ENCODE assay signal across 7 cellular contexts in the genomic region with DNA sequence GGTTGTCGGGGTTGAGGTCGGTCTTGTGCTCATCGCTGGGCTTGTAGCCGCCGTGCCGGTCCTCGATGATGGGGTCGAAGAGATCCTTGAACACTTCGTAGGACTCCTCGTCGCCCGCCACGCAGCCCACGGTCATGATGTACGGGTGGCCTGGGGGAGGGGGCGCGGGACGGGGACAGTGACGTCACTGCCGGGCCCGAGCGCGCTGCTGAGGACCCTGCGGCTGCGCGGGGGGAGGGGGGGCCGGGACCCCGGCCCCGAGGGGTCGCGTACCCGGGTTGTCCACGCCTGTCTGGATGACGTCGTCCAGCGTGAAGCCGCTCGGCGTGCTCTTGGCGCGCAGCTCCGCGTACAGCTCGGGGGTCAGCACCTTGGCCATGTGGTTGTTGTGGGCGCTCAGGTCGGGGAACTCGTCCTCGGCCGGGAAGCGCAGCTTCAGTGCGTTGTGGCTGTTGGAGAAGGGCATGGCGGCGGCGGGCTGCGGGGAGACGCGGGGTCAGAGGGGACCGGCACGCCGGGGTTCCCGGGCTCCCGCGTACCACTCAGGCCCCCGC. TPM values are rescaled to one million over a fixed set of nuclear protein-coding genes. Genes with fewer than 3 reads are reported as not detected.
DNase-seq lines count a peak whose midpoint lies in the region; ATAC-seq and TF ChIP-seq lines count a peak whose summit lies in the region.

No MANE protein-coding gene starts in this region.

- no TSS peak for BruUV-seq in PC-9 (replicated peaks; lab: Mats Ljungman, UMichigan)

- H3K27ac Mint-ChIP-seq in nephron progenitor cell: no peak overlapping the region

- peak overlapping the region; percentile 77 for H3K4me3 Mint-ChIP-seq in nephron progenitor cell

- TF ChIP-seq CTCF in GM13977 (IDR thresholded peaks at IDR 0.05; ENCODE audit: extremely low read depth, insufficient read depth, missing control alignments): no peak
- no peak for TF ChIP-seq CTCF in PC-9 (conservative IDR thresholded peaks at IDR 0.05)
- no peak for TF ChIP-seq CTCF in epithelial cell of proximal tubule (conservative IDR thresholded peaks at IDR 0.05; ENCODE audit: low read depth, low read length)
- no peak for TF ChIP-seq CTCF in nephron progenitor cell (IDR thresholded peaks at IDR 0.05)
- TF ChIP-seq CTCF in MM.1S (IDR thresholded peaks at IDR 0.05; ENCODE audit: low read length): no peak

- no peak overlapping the region for H3K9ac ChIP-seq in MM.1S (ENCODE audit: low read length)

- peak overlapping the region; percentile 73 for H3K4me2 ChIP-seq in PC-9
- no peak overlapping the region for H3K4me2 ChIP-seq in MM.1S (ENCODE audit: low read depth, low read length)

- H3K9me3 ChIP-seq in PC-9 (ENCODE audit: insufficient read depth, low read depth): no peaks in the 10 kb centered on the region
- H3K9me3 ChIP-seq in MM.1S (replicated peaks; ENCODE audit: insufficient read depth, low read length): no peaks in the 10 kb centered on the region

- POLR2A ChIA-PET in PC-9 (lab: Charles Lee; ENCODE audit: unreplicated experiment): interaction anchor here (0.6 to 0.8 kb wide), 2 partner anchors 187 to 589 kb away, joined by 3 to 4 read pairs; no protein-coding TSS in a partner anchor

- peak overlapping the region; percentile 76; the same call in 1 of the 2 replicates for H2AFZ ChIP-seq in PC-9
- no peak overlapping the region for H2AFZ ChIP-seq in MM.1S (ENCODE audit: low read length)

- H3K9me2 ChIP-seq in PC-9 (ENCODE audit: insufficient read depth) (no peaks in the 10 kb centered on the region), MM.1S (replicated peaks; ENCODE audit: insufficient read depth, low read length) (no peaks in the 10 kb centered on the region)

- H3K27me3 Mint-ChIP-seq in nephron progenitor cell (ENCODE audit: low read depth, poor library complexity): peaks cover 26% of the 10 kb centered on the region

- H3F3A ChIP-seq in PC-9 (ENCODE audit: insufficient read depth, low read depth) (peaks cover 55% of the 10 kb centered on the region), MM.1S (ENCODE audit: insufficient read depth, low read length) (no peaks in the 10 kb centered on the region)

- intact Hi-C loops in PC-9 (cut with micrococcal nuclease; ENCODE audit: unreplicated experiment): loop anchor here (5.0 kb wide), 1 partner anchor 40 kb away; a partner anchor contains a TSS

- H3K36me3 ChIP-seq in PC-9 (ENCODE audit: low read depth) (no peaks in the 10 kb centered on the region), MM.1S (replicated peaks; ENCODE audit: insufficient read depth, low read length) (no peaks in the 10 kb centered on the region)

- H3K36me3 Mint-ChIP-seq in nephron progenitor cell (ENCODE audit: low read depth): peaks cover 8% of the 10 kb centered on the region

- CTCF ChIA-PET in PC-9 (lab: Charles Lee): interaction anchor here (0.6 to 2.2 kb wide), 4 partner anchors 20 to 547 kb away, joined by 3 to 15 read pairs (median 3); no protein-coding TSS in a partner anchor

- H3K9me3 Mint-ChIP-seq in nephron progenitor cell: no peaks in the 10 kb centered on the region

- in situ Hi-C loops in GM13977 (cut with MboI; ENCODE audit: low pct_unique_long_range_greater_than_20kb, low sequenced_read_pairs, unreplicated experiment): no loop called here

- peaks cover 67% of the 10 kb centered on the region for H3K4me1 Mint-ChIP-seq in nephron progenitor cell

- H3K79me2 ChIP-seq in PC-9 (ENCODE audit: low read depth) (no peaks in the 10 kb centered on the region), MM.1S (ENCODE audit: low read length) (no peaks in the 10 kb centered on the region)

- peak; percentile 68 for DNase-seq in GM13977 (ENCODE audit: low spot score)
- DNase-seq in PC-9: no peak
- no peak for DNase-seq in epithelial cell of proximal tubule (ENCODE audit: low read depth)
- DNase-seq in nephron progenitor cell: peak; percentile 60
- no peak for DNase-seq in cortex of kidney (lab: John Stamatoyannopoulos, UW)
- DNase-seq in MM.1S: no peak

- H4K20me1 ChIP-seq in PC-9 (ENCODE audit: insufficient read depth) (peaks cover 13% of the 10 kb centered on the region; the same call in 1 of the 2 replicates), MM.1S (ENCODE audit: insufficient read depth, low read length) (no peaks in the 10 kb centered on the region)

- peak overlapping the region; percentile 66 for H3K4me3 ChIP-seq in PC-9
- peak overlapping the region; percentile 72 for H3K4me3 ChIP-seq in epithelial cell of proximal tubule (ENCODE audit: low read depth, low read length)
- H3K4me3 ChIP-seq in MM.1S (ENCODE audit: low read length): no peak overlapping the region

- H3K4me1 ChIP-seq in PC-9 (replicated peaks; ENCODE audit: insufficient read depth) (peaks cover 11% of the 10 kb centered on the region), MM.1S (ENCODE audit: low read length) (no peaks in the 10 kb centered on the region)

- H3K27ac ChIP-seq in PC-9 (no peak overlapping the region), MM.1S (ENCODE audit: low read length) (no peak overlapping the region)

- H3K27me3 ChIP-seq in PC-9 (ENCODE audit: insufficient read depth, low read depth) (no peaks in the 10 kb centered on the region), MM.1S (replicated peaks; ENCODE audit: insufficient read depth, low read length) (no peaks in the 10 kb centered on the region; the same call in 1 of the 2 replicates)

- ATAC-seq in GM18519 (IDR thresholded peaks at IDR 0.05; ENCODE audit: low FRiP score, unreplicated experiment): no peak

RNA-seq across cellular contexts. Expression of a gene that starts 0.5 kb away (rescaled TPM):
- 64.4 and 66.8 TPM in 2 replicates for total RNA-seq in PC-9 (2021)
- 492 and 789 TPM in 2 replicates for total RNA-seq in epithelial cell of proximal tubule

RNA-seq across cellular contexts. Expression of a gene that starts 6.9 kb away (rescaled TPM):
- total RNA-seq in PC-9 (2021): 22.5 and 25.9 TPM in 2 replicates
- total RNA-seq in epithelial cell of proximal tubule: 9.0 and 21.9 TPM in 2 replicates

RNA-seq across cellular contexts. Expression of a gene that starts 40.4 kb away (rescaled TPM):
- 61.5 and 76.5 TPM in 2 replicates for total RNA-seq in PC-9 (2021)
- 26.6 and 27.2 TPM in 2 replicates for total RNA-seq in epithelial cell of proximal tubule

RNA-seq across cellular contexts. Expression of a gene that starts 40.7 kb away (rescaled TPM):
- total RNA-seq in PC-9 (2021) (93.8 and 101 TPM in 2 replicates), epithelial cell of proximal tubule (29.0 and 44.0 TPM in 2 replicates)

Comparison
In these comparisons a context has a peak if more than half of its experiments do, and no peak if none do; other contexts are left out.
1. DNase-seq: peak in GM13977 (single experiment) and nephron progenitor cell (single experiment); none in PC-9 (0 of 2), epithelial cell of proximal tubule (single experiment), cortex of kidney (single experiment) and MM.1S (single experiment).